Comparison of ENCODE assay signal across 31 cellular contexts in genomic region chr5:148229840-148230239, GRCh38. TPM values are rescaled to one million over a fixed set of nuclear protein-coding genes. Genes with fewer than 3 reads are reported as not detected.
"Had no signal": no experiment of that assay in that cellular context is flagged by ENCODE, and none has a peak within 500 bp of the region (broad histone marks: within the 10 kb centered on the region; RNA-seq: fewer than 3 reads in every experiment).

No MANE protein-coding gene starts in this region.

- H3K27me3 ChIP-seq: esophagus squamous epithelium, heart right ventricle, ovary, sigmoid colon, stomach, thyroid gland, vagina had no signal

- H3K4me1 ChIP-seq: esophagus squamous epithelium, heart right ventricle, lower lobe of right lung, psoas muscle, sigmoid colon, stomach, thyroid gland, vagina had no signal

- H3K36me3 ChIP-seq: esophagus squamous epithelium, heart right ventricle, lower lobe of right lung, ovary, sigmoid colon, stomach, thyroid gland, vagina had no signal

- H3K27ac ChIP-seq: esophagus squamous epithelium, heart right ventricle, lower lobe of right lung, ovary, psoas muscle, sigmoid colon, stomach, thyroid gland, vagina had no signal

- H3K4me3 ChIP-seq: esophagus squamous epithelium, heart right ventricle, lower lobe of right lung, ovary, psoas muscle, sigmoid colon, stomach, thyroid gland, vagina had no signal

- DNase-seq: effector memory CD4-positive, alpha-beta T cell; erythroblast; esophagus squamous epithelium; foreskin melanocyte; glutamatergic neuron; heart right ventricle; hippocampal formation; left ventricle myocardium superior; lower lobe of right lung; naive thymus-derived CD8-positive, alpha-beta T cell; nephron progenitor cell; nucleus accumbens; ovary; psoas muscle; right cardiac atrium; sigmoid colon; stimulated activated CD4-positive, alpha-beta T cell treated with anti-CD3 and anti-CD28 coated beads, Interleukin-2, amount 100 ng/mL, for 24 hours; stimulated activated CD4-positive, alpha-beta T cell treated with anti-CD3 and anti-CD28 coated beads, Interleukin-4, amount 100 ng/mL, for 24 hours; stimulated activated naive CD4-positive, alpha-beta T cell treated with Interleukin-2 at 50 U/mL for 16 hours; stomach; thyroid gland; trophoblast cell had no signal

- H3K9me3 ChIP-seq: esophagus squamous epithelium, heart right ventricle, lower lobe of right lung, ovary, psoas muscle, sigmoid colon, stomach, thyroid gland, vagina had no signal

RNA-seq across cellular contexts. Expression of gene MARCOL, which starts 8.5 kb away (rescaled TPM):
- total RNA-seq: esophagus squamous epithelium; heart right ventricle; left ventricle myocardium superior; lower lobe of right lung; mesenteric fat pad; myocyte; naive thymus-derived CD8-positive, alpha-beta T cell; psoas muscle; renal cortical epithelial cell; right cardiac atrium; skeletal muscle tissue; stomach; subcutaneous adipose tissue; temporal lobe; thyroid gland; ureter; vagina had no signal
- polyA plus RNA-seq: heart right ventricle; keratinocyte; naive thymus-derived CD8-positive, alpha-beta T cell; ovary; psoas muscle; right cardiac atrium; sigmoid colon; stomach had no signal

RNA-seq across cellular contexts. Expression of gene SPINK6, which starts 27.0 kb away (rescaled TPM):
- total RNA-seq: heart right ventricle; left ventricle myocardium superior; lower lobe of right lung; mesenteric fat pad; myocyte; naive thymus-derived CD8-positive, alpha-beta T cell; psoas muscle; renal cortical epithelial cell; right cardiac atrium; skeletal muscle tissue; stomach; subcutaneous adipose tissue; temporal lobe; thyroid gland; ureter; vagina had no signal
- polyA plus RNA-seq: heart right ventricle; naive thymus-derived CD8-positive, alpha-beta T cell; ovary; psoas muscle; right cardiac atrium; stomach had no signal

RNA-seq across cellular contexts. Expression of gene SPINK13, which starts 38.8 kb away (rescaled TPM):
- total RNA-seq: esophagus squamous epithelium; heart right ventricle; left ventricle myocardium superior; lower lobe of right lung; mesenteric fat pad; myocyte; naive thymus-derived CD8-positive, alpha-beta T cell; psoas muscle; right cardiac atrium; skeletal muscle tissue; temporal lobe; thyroid gland; ureter; vagina had no signal
- polyA plus RNA-seq: keratinocyte; naive thymus-derived CD8-positive, alpha-beta T cell had no signal
